Comparison of ENCODE assay signal across 1 cellular context in genomic region chr1:160169553-160170399, GRCh38.
A peak's percentile ranks its signal among the peaks of the same experiment; 100 is the strongest.
TF ChIP-seq lines count a peak whose summit lies in the region.

No MANE protein-coding gene starts in this region.

TF ChIP-seq in GM23338, 12 proteins besides CTCF, POLR2A, EP300 and RAD21 (continued from another document):
- TF ChIP-seq, protein P1, sequence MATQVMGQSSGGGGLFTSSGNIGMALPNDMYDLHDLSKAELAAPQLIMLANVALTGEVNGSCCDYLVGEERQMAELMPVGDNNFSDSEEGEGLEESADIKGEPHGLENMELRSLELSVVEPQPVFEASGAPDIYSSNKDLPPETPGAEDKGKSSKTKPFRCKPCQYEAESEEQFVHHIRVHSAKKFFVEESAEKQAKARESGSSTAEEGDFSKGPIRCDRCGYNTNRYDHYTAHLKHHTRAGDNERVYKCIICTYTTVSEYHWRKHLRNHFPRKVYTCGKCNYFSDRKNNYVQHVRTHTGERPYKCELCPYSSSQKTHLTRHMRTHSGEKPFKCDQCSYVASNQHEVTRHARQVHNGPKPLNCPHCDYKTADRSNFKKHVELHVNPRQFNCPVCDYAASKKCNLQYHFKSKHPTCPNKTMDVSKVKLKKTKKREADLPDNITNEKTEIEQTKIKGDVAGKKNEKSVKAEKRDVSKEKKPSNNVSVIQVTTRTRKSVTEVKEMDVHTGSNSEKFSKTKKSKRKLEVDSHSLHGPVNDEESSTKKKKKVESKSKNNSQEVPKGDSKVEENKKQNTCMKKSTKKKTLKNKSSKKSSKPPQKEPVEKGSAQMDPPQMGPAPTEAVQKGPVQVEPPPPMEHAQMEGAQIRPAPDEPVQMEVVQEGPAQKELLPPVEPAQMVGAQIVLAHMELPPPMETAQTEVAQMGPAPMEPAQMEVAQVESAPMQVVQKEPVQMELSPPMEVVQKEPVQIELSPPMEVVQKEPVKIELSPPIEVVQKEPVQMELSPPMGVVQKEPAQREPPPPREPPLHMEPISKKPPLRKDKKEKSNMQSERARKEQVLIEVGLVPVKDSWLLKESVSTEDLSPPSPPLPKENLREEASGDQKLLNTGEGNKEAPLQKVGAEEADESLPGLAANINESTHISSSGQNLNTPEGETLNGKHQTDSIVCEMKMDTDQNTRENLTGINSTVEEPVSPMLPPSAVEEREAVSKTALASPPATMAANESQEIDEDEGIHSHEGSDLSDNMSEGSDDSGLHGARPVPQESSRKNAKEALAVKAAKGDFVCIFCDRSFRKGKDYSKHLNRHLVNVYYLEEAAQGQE (IDR thresholded peaks at IDR 0.05; ENCODE audit: unreplicated experiment), result no peak
- TF ChIP-seq, protein P2, sequence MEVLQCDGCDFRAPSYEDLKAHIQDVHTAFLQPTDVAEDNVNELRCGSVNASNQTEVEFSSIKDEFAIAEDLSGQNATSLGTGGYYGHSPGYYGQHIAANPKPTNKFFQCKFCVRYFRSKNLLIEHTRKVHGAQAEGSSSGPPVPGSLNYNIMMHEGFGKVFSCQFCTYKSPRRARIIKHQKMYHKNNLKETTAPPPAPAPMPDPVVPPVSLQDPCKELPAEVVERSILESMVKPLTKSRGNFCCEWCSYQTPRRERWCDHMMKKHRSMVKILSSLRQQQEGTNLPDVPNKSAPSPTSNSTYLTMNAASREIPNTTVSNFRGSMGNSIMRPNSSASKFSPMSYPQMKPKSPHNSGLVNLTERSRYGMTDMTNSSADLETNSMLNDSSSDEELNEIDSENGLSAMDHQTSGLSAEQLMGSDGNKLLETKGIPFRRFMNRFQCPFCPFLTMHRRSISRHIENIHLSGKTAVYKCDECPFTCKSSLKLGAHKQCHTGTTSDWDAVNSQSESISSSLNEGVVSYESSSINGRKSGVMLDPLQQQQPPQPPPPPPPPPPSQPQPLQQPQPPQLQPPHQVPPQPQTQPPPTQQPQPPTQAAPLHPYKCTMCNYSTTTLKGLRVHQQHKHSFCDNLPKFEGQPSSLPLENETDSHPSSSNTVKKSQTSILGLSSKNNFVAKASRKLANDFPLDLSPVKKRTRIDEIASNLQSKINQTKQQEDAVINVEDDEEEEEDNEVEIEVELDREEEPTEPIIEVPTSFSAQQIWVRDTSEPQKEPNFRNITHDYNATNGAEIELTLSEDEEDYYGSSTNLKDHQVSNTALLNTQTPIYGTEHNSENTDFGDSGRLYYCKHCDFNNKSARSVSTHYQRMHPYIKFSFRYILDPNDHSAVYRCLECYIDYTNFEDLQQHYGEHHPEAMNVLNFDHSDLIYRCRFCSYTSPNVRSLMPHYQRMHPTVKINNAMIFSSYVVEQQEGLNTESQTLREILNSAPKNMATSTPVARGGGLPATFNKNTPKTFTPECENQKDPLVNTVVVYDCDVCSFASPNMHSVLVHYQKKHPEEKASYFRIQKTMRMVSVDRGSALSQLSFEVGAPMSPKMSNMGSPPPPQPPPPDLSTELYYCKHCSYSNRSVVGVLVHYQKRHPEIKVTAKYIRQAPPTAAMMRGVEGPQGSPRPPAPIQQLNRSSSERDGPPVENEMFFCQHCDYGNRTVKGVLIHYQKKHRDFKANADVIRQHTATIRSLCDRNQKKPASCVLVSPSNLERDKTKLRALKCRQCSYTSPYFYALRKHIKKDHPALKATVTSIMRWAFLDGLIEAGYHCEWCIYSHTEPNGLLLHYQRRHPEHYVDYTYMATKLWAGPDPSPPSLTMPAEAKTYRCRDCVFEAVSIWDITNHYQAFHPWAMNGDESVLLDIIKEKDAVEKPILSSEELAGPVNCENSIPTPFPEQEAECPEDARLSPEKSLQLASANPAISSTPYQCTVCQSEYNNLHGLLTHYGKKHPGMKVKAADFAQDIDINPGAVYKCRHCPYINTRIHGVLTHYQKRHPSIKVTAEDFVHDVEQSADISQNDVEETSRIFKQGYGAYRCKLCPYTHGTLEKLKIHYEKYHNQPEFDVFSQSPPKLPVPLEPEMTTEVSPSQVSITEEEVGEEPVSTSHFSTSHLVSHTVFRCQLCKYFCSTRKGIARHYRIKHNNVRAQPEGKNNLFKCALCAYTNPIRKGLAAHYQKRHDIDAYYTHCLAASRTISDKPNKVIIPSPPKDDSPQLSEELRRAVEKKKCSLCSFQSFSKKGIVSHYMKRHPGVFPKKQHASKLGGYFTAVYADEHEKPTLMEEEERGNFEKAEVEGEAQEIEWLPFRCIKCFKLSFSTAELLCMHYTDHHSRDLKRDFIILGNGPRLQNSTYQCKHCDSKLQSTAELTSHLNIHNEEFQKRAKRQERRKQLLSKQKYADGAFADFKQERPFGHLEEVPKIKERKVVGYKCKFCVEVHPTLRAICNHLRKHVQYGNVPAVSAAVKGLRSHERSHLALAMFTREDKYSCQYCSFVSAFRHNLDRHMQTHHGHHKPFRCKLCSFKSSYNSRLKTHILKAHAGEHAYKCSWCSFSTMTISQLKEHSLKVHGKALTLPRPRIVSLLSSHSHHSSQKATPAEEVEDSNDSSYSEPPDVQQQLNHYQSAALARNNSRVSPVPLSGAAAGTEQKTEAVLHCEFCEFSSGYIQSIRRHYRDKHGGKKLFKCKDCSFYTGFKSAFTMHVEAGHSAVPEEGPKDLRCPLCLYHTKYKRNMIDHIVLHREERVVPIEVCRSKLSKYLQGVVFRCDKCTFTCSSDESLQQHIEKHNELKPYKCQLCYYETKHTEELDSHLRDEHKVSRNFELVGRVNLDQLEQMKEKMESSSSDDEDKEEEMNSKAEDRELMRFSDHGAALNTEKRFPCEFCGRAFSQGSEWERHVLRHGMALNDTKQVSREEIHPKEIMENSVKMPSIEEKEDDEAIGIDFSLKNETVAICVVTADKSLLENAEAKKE (CRISPR knock-in tag; IDR thresholded peaks at IDR 0.05), result peak; percentile 39; the same call in 1 of the 2 replicates
- TF ChIP-seq NANOG (IDR thresholded peaks at IDR 0.05; ENCODE audit: borderline replicate concordance), result peak; percentile 99
- TF ChIP-seq POLR2AphosphoS5 (IDR thresholded peaks at IDR 0.05; ENCODE audit: low read depth), result peak; percentile 45; the same call in 1 of the 2 replicates
- no peak for TF ChIP-seq EZH2 (IDR thresholded peaks at IDR 0.05; ENCODE audit: low read depth, unreplicated experiment)
- TF ChIP-seq STAT1 (IDR thresholded peaks at IDR 0.05; ENCODE audit: unreplicated experiment), result no peak
- peak; percentile 95 for TF ChIP-seq ETS1 (IDR thresholded peaks at IDR 0.05)
- peak; percentile 68 for TF ChIP-seq CREB1 (CRISPR knock-in tag; IDR thresholded peaks at IDR 0.05; ENCODE audit: low read depth)
